ENCODE assay signal across 12 cellular contexts in genomic region chr13:99687728-99688397, GRCh38.
DNase-seq lines count a peak whose midpoint lies in the region; ATAC-seq and TF ChIP-seq lines count a peak whose summit lies in the region.
"Had no signal": no experiment of that assay in that cellular context is flagged by ENCODE, and none has a peak within 500 bp of the region (broad histone marks: within the 10 kb centered on the region; RNA-seq: fewer than 3 reads in every experiment).

No MANE protein-coding gene starts in this region.

- CTCF ChIA-PET in HEK293 (lab: Yijun Ruan, JAX), result interaction anchor here (0.5 to 1.4 kb wide), 2 partner anchors 11 to 883 kb away, joined by 4 read pairs; no protein-coding TSS in a partner anchor
- CTCF ChIA-PET in SK-N-SH (lab: Yijun Ruan, JAX), result interaction anchor here (0.9 to 1.1 kb wide), 2 partner anchors 32 to 228 kb away, joined by 3 read pairs; no protein-coding TSS in a partner anchor

- H4K20me1 ChIP-seq in SK-N-SH (ENCODE audit: insufficient read depth), result no peaks in the 10 kb centered on the region

- H3K9me2 ChIP-seq in SK-N-SH, result no peaks in the 10 kb centered on the region

- peaks cover 5% of the 10 kb centered on the region; the same call in 1 of the 2 replicates for H3K4me1 ChIP-seq in HEK293 (ENCODE audit: control insufficient read depth, insufficient read depth, low read length)
- H3K4me1 ChIP-seq in SK-N-SH (ENCODE audit: control insufficient read depth in 1 of 2, insufficient read depth in 2 of 2, low read depth in 1 of 2, low read length in 1 of 2), result peaks cover 22 to 24% of the 10 kb centered on the region in 2 experiments; a peak in 3 of 4 replicates
- peaks cover 7% of the 10 kb centered on the region; the same call in 1 of the 2 replicates for H3K4me1 ChIP-seq in iPS DF 6.9 (ENCODE audit: control insufficient read depth, insufficient read depth, low read length)
- H3K4me1 ChIP-seq: breast epithelium had no signal

- H3K9me3 ChIP-seq in HEK293 (ENCODE audit: control insufficient read depth, insufficient read depth, low read depth, low read length), result no peaks in the 10 kb centered on the region
- H3K9me3 ChIP-seq in SK-N-SH, result no peaks in the 10 kb centered on the region
- no peaks in the 10 kb centered on the region for H3K9me3 ChIP-seq in iPS DF 6.9 (ENCODE audit: control insufficient read depth, insufficient read depth, low read length)
- H3K9me3 ChIP-seq: breast epithelium had no signal

- POLR2A ChIA-PET in HEK293 (lab: Yijun Ruan, JAX), result interaction anchor here (0.7 kb wide), 1 partner anchor 298 kb away, joined by 3 read pairs; no protein-coding TSS in a partner anchor
- POLR2A ChIA-PET in SK-N-SH (lab: Yijun Ruan, JAX), result no interaction called here

- ATAC-seq in HG02938 (IDR thresholded peaks at IDR 0.05; ENCODE audit: unreplicated experiment), result no peak
- ATAC-seq: activated CD8-positive, alpha-beta memory T cell treated with anti-CD3 and anti-CD28 coated beads, Interleukin-2, amount 10 ng/mL, durations not matched to agents 7 days and 5 days; Panc1 had no signal

- H3K27ac ChIP-seq in HEK293 (ENCODE audit: extremely low read depth, low read depth, low read length), result no peak overlapping the region
- peak overlapping the region; percentile 48 to 80; a peak in 3 of 4 replicates for H3K27ac ChIP-seq in SK-N-SH (ENCODE audit: low read depth in 2 of 2, low read length in 1 of 2)
- peak overlapping the region; percentile 94 for H3K27ac ChIP-seq in iPS DF 6.9 (ENCODE audit: low read length)
- H3K27ac ChIP-seq: breast epithelium had no signal

- DNase-seq in SK-N-SH (no peak), iPS DF 6.9 (ENCODE audit: low read depth, low spot score) (no peak), renal cortical epithelial cell (ENCODE audit: low read depth) (peak; percentile 79), DMS53 treated with DMSO at 0.1 percent for 48 hours (lab: John Stamatoyannopoulos, UW; ENCODE audit: unreplicated experiment) (no peak), NCI-H2227 (lab: John Stamatoyannopoulos, UW; ENCODE audit: unreplicated experiment) (no peak)
- no peak for DNase-seq in activated T-cell treated with anti-CD3 and anti-CD28 coated beads, Interleukin-2, amount 50 U/mL, for 48 hours
- DNase-seq: activated CD8-positive, alpha-beta memory T cell treated with anti-CD3 and anti-CD28 coated beads, Interleukin-2, amount 10 ng/mL, durations not matched to agents 7 days and 5 days; NCI-H1417 treated with DMSO at 0.1 percent for 48 hours had no signal

- H2AFZ ChIP-seq in SK-N-SH (ENCODE audit: low read depth), result no peak overlapping the region

- H3K36me3 ChIP-seq in HEK293 (ENCODE audit: control insufficient read depth in 2 of 2, insufficient read depth in 1 of 2, low read length in 2 of 2) (no peaks in the 10 kb centered on the region), SK-N-SH (replicated peaks in 1 of 2; ENCODE audit: control insufficient read depth in 1 of 2, insufficient read depth in 2 of 2, low read length in 1 of 2) (no peaks in the 10 kb centered on the region), iPS DF 6.9 (ENCODE audit: control insufficient read depth, insufficient read depth, low read length) (no peaks in the 10 kb centered on the region)
- H3K36me3 ChIP-seq: breast epithelium had no signal

- peak; percentile 18 to 23; a peak in 2 of 4 replicates for TF ChIP-seq EP300 in SK-N-SH (IDR thresholded peaks at IDR 0.05; ENCODE audit: borderline replicate concordance in 1 of 2, low read depth in 1 of 2, low read length in 1 of 2)

- no peaks in the 10 kb centered on the region for H3K79me2 ChIP-seq in SK-N-SH (ENCODE audit: insufficient read depth)

- no peak overlapping the region for H3K4me3 ChIP-seq in HEK293 (ENCODE audit: low read depth, low read length)
- H3K4me3 ChIP-seq in SK-N-SH (ENCODE audit: low read depth in 2 of 2, low read length in 1 of 2), result no peak overlapping the region; a peak in 1 of 4 replicates
- no peak overlapping the region; the same call in 1 of the 2 replicates for H3K4me3 ChIP-seq in iPS DF 6.9 (ENCODE audit: low read length)
- H3K4me3 ChIP-seq: breast epithelium had no signal

- no peaks in the 10 kb centered on the region for H3K27me3 ChIP-seq in SK-N-SH (ENCODE audit: insufficient read depth)
- no peaks in the 10 kb centered on the region for H3K27me3 ChIP-seq in iPS DF 6.9 (ENCODE audit: control insufficient read depth, insufficient read depth, low read length)
- H3K27me3 ChIP-seq: breast epithelium had no signal

- 64% methylated on average over 5 of the region's 5 CpGs for WGBS in SK-N-SH (ENCODE audit: low lambda C conversion rate)
- WGBS in iPS DF 6.9 (ENCODE audit: insufficient coverage, insufficient read length), result no CpG with 5 or more reads among the region's 5 CpGs

- H3K4me2 ChIP-seq in SK-N-SH, result peak overlapping the region; percentile 26; the same call in 1 of the 2 replicates

- TF ChIP-seq RAD21 in SK-N-SH (IDR thresholded peaks at IDR 0.05; ENCODE audit: low read length), result no peak

- H3K9ac ChIP-seq in SK-N-SH, result no peak overlapping the region

- TF ChIP-seq CTCF in HEK293 (tag by site-specific recombination; IDR thresholded peaks at IDR 0.05) (no peak), SK-N-SH (IDR thresholded peaks at IDR 0.05) (no peak)

- H3F3A ChIP-seq in SK-N-SH (replicated peaks; ENCODE audit: insufficient read depth), result no peaks in the 10 kb centered on the region

TF ChIP-seq in HEK293, 187 proteins besides CTCF, POLR2A, EP300 and RAD21 (continues in another document):
- 0 out of 2 replicates have a peak, but pooled peaks have one; percentile 25 for TF ChIP-seq IKZF3 (tag by site-specific recombination; IDR thresholded peaks at IDR 0.05)
- peak; percentile 68 for TF ChIP-seq PRDM1 (tag by site-specific recombination; IDR thresholded peaks at IDR 0.05)
- TF ChIP-seq PBX3 (CRISPR knock-in tag; IDR thresholded peaks at IDR 0.05), result no peak
- no peak for TF ChIP-seq ZNF600 (tag by site-specific recombination; IDR thresholded peaks at IDR 0.05)
- no peak; the same call in 1 of the 2 replicates for TF ChIP-seq ZNF366 (tag by site-specific recombination; conservative IDR thresholded peaks at IDR 0.05)
- no peak for TF ChIP-seq ZNF585B (tag by site-specific recombination; IDR thresholded peaks at IDR 0.05)
- no peak for TF ChIP-seq ZNF670 (tag by site-specific recombination; IDR thresholded peaks at IDR 0.05; ENCODE audit: low read depth)
- no peak for TF ChIP-seq ZNF394 (tag by site-specific recombination; IDR thresholded peaks at IDR 0.05; ENCODE audit: borderline replicate concordance)
- no peak for TF ChIP-seq KLF8 (tag by site-specific recombination; IDR thresholded peaks at IDR 0.05)
- TF ChIP-seq ZNF785 (tag by site-specific recombination; IDR thresholded peaks at IDR 0.05), result no peak
- TF ChIP-seq ZNF624 (tag by site-specific recombination; IDR thresholded peaks at IDR 0.05), result no peak
- no peak for TF ChIP-seq SETDB1 (IDR thresholded peaks at IDR 0.05; ENCODE audit: insufficient read length, low read length)
- TF ChIP-seq ZNF155 (tag by site-specific recombination; IDR thresholded peaks at IDR 0.05), result no peak
- no peak for TF ChIP-seq ZNF544 (tag by site-specific recombination; IDR thresholded peaks at IDR 0.05)
- no peak for TF ChIP-seq ZNF664 (tag by site-specific recombination; IDR thresholded peaks at IDR 0.05)

TF ChIP-seq in SK-N-SH, 30 proteins besides CTCF, POLR2A, EP300 and RAD21 (continues in another document):
- no peak for TF ChIP-seq USF2 (IDR thresholded peaks at IDR 0.05; ENCODE audit: borderline replicate concordance, low read depth, low read length)
- peak; percentile 24; the same call in 1 of the 2 replicates for TF ChIP-seq JUND (IDR thresholded peaks at IDR 0.05)
- peak; percentile 62 for TF ChIP-seq TCF12 (IDR thresholded peaks at IDR 0.05)
- no peak for TF ChIP-seq MXI1 (IDR thresholded peaks at IDR 0.05; ENCODE audit: low read depth, low read length)
- TF ChIP-seq ELF1 (IDR thresholded peaks at IDR 0.05), result no peak
- no peak for TF ChIP-seq TEAD4 (IDR thresholded peaks at IDR 0.05; ENCODE audit: borderline replicate concordance, insufficient read depth)
- no peak for TF ChIP-seq ZBTB33 (IDR thresholded peaks at IDR 0.05; ENCODE audit: borderline replicate concordance, low read depth)
- TF ChIP-seq YY1 (IDR thresholded peaks at IDR 0.05; ENCODE audit: low read depth), result no peak
- TF ChIP-seq RFX5 (IDR thresholded peaks at IDR 0.05; ENCODE audit: low read length), result no peak
- TF ChIP-seq NRF1 (IDR thresholded peaks at IDR 0.05; ENCODE audit: low read depth, low read length), result no peak
- no peak for TF ChIP-seq GATA2 (CRISPR knock-in tag; IDR thresholded peaks at IDR 0.05)
- no peak for TF ChIP-seq SIN3A (IDR thresholded peaks at IDR 0.05; ENCODE audit: borderline replicate concordance, low read depth, low read length)
- no peak for TF ChIP-seq NFIC (IDR thresholded peaks at IDR 0.05; ENCODE audit: borderline replicate concordance)
- TF ChIP-seq FOXJ3 (CRISPR knock-in tag; IDR thresholded peaks at IDR 0.05), result no peak
- no peak for TF ChIP-seq FOXM1 (IDR thresholded peaks at IDR 0.05; ENCODE audit: low read depth)
- TF ChIP-seq MEF2A (IDR thresholded peaks at IDR 0.05; ENCODE audit: borderline replicate concordance, low read depth), result no peak
- TF ChIP-seq FOSL2 (IDR thresholded peaks at IDR 0.05; ENCODE audit: borderline replicate concordance, low read depth), result 0 out of 2 replicates have a peak, but pooled peaks have one; percentile 28
- no peak for TF ChIP-seq RXRA (IDR thresholded peaks at IDR 0.05; ENCODE audit: borderline replicate concordance, low read depth)

Comparison
In these comparisons a context has a peak if more than half of its experiments do, and no peak if none do; other contexts are left out.
1. Of the 4 proteins assayed by ChIP-seq in both HEK293 and SK-N-SH: peak only in HEK293: none; only in SK-N-SH: PBX3; in both: none; in neither: 3.